ENCODE assay signal across 4 cellular contexts in the genomic region with DNA sequence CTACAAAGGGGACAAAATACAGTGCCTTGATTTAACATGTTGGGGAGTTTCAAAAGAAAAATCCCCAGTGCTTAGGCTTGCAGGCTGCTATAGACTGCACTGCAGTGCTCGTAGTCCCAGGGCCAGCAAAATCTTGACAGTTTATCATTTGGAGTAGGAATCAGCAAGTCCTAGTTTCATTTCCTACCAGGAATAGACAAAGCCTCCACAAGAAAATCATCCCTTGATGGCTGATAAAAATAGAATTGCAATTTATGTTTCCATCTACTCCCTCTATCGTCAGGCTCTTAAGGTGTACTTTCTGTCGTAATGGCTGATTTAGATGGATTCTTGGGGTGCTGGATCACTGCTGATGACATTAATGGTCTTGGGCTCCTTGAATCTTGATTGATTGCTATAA.
"Had no signal": no experiment of that assay in that cellular context is flagged by ENCODE, and none has a peak within 500 bp of the region (broad histone marks: within the 10 kb centered on the region; RNA-seq: fewer than 3 reads in every experiment).

No MANE protein-coding gene starts in this region.

- H3K27ac ChIP-seq: HL-60, KMS-11 had no signal

- H3K9ac ChIP-seq: KMS-11 had no signal

- H3K4me2 ChIP-seq: KMS-11 had no signal

- ATAC-seq: HepG2, K562 had no signal

- H3K4me3 ChIP-seq: K562 had no signal
